11 cellular contexts compared by ENCODE assay signal in the genomic region with DNA sequence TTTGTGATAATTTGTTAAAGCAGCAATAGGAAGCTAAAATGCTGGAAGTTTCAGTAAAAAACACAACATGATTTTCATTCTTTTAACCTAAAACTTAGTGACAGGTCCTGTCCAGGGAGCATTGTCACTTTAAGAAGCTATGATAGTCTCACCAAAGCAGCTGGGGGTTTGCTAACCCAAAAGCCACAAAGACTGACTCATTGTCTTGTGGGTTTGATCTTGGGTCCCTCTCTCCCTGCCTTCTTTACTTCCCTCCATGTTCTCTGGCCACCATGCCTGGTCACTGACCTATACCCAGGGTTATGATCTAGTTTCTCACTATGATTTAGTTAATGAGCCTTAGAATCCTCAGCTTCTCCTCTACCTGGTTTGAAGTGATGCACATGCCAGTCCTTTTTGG.
DNase-seq lines count a peak whose midpoint lies in the region; ATAC-seq and TF ChIP-seq lines count a peak whose summit lies in the region.
"Had no signal": no experiment of that assay in that cellular context is flagged by ENCODE, and none has a peak within 500 bp of the region (broad histone marks: within the 10 kb centered on the region; RNA-seq: fewer than 3 reads in every experiment).

No MANE protein-coding gene starts in this region.

- H3K4me2 ChIP-seq in PC-9, result peak overlapping the region; percentile 32

- no peaks in the 10 kb centered on the region for H4K20me1 ChIP-seq in PC-9 (ENCODE audit: insufficient read depth)

- TF ChIP-seq CTCF in PC-9 (conservative IDR thresholded peaks at IDR 0.05) (no peak), gastrocnemius medialis (IDR thresholded peaks at IDR 0.05 in 4 of 5, conservative IDR thresholded peaks at IDR 0.05 in 1 of 5) (no peak)

- ATAC-seq in GM18907 (IDR thresholded peaks at IDR 0.05; ENCODE audit: unreplicated experiment) (peak; percentile 88), HG03039 (IDR thresholded peaks at IDR 0.05; ENCODE audit: unreplicated experiment) (peak; percentile 57), gastrocnemius medialis (no peak)
- ATAC-seq: body of pancreas had no signal

- peaks cover 4% of the 10 kb centered on the region; the same call in 1 of the 2 replicates for H3K9me2 ChIP-seq in PC-9 (ENCODE audit: insufficient read depth)

- in situ Hi-C loops in gastrocnemius medialis (cut with MboI; ENCODE audit: low sequenced_read_pairs in 4 of 4), result no loop called here

- POLR2A ChIA-PET in PC-9 (lab: Charles Lee; ENCODE audit: unreplicated experiment), result no interaction called here

- no peak overlapping the region for H3K4me3 ChIP-seq in PC-9
- no peak overlapping the region for H3K4me3 ChIP-seq in gastrocnemius medialis
- H3K4me3 ChIP-seq: body of pancreas had no signal

- no peaks in the 10 kb centered on the region for H3K79me2 ChIP-seq in PC-9 (ENCODE audit: low read depth)

- 0 out of 2 replicates have a peak, but pooled peaks cover 3% of the 10 kb centered on the region for H3F3A ChIP-seq in PC-9 (ENCODE audit: insufficient read depth, low read depth)

- no TSS peak for BruUV-seq in PC-9 (replicated peaks; lab: Mats Ljungman, UMichigan)

- DNase-seq in PC-9, result peak; percentile 19 to 64
- peak; percentile 64 for DNase-seq in kidney glomerular epithelial cell (lab: John Stamatoyannopoulos, UW)
- no peak for DNase-seq in gastrocnemius medialis
- no peak for DNase-seq in anterior cingulate cortex (lab: John Stamatoyannopoulos, UW)
- no peak for DNase-seq in Ammon's horn (ENCODE audit: low spot score)
- no peak for DNase-seq in substantia nigra (lab: John Stamatoyannopoulos, UW)
- DNase-seq: body of pancreas, islet precursor cell, T-helper 9 cell had no signal

- intact Hi-C loops in PC-9 (cut with micrococcal nuclease; ENCODE audit: unreplicated experiment), result no loop called here
- intact Hi-C loops in gastrocnemius medialis (cut with DNase I; ENCODE audit: low total_unique reads), result no loop called here

- CTCF ChIA-PET in PC-9 (lab: Charles Lee), result no interaction called here

- H3K36me3 ChIP-seq in PC-9 (ENCODE audit: low read depth) (no peaks in the 10 kb centered on the region), gastrocnemius medialis (no peaks in the 10 kb centered on the region)

- H3K27me3 ChIP-seq in PC-9 (ENCODE audit: insufficient read depth, low read depth) (no peaks in the 10 kb centered on the region), gastrocnemius medialis (no peaks in the 10 kb centered on the region)
- H3K27me3 ChIP-seq: body of pancreas had no signal

- peak overlapping the region; percentile 39; the same call in 1 of the 2 replicates for H2AFZ ChIP-seq in PC-9

- TF ChIP-seq POLR2A in gastrocnemius medialis (IDR thresholded peaks at IDR 0.05), result no peak

- H3K27ac ChIP-seq in PC-9 (no peak overlapping the region), gastrocnemius medialis (no peak overlapping the region), substantia nigra (ENCODE audit: low read depth, low read length, poor library complexity, severe bottlenecking) (no peak overlapping the region)
- H3K27ac ChIP-seq: body of pancreas had no signal

- H3K4me1 ChIP-seq in PC-9 (replicated peaks; ENCODE audit: insufficient read depth) (peaks cover 22% of the 10 kb centered on the region), gastrocnemius medialis (no peaks in the 10 kb centered on the region)
- H3K4me1 ChIP-seq: body of pancreas had no signal

- H3K9me3 ChIP-seq in PC-9 (ENCODE audit: insufficient read depth, low read depth), result 0 out of 2 replicates have a peak, but pooled peaks cover 6% of the 10 kb centered on the region
- H3K9me3 ChIP-seq in gastrocnemius medialis, result no peaks in the 10 kb centered on the region
- H3K9me3 ChIP-seq: body of pancreas had no signal

Comparison
In these comparisons a context has a peak if more than half of its experiments do, and no peak if none do; other contexts are left out.
1. ATAC-seq: peak in GM18907 (single experiment) and HG03039 (single experiment); none in gastrocnemius medialis (0 of 2).
2. DNase-seq: peak in PC-9 (2 of 2) and kidney glomerular epithelial cell (single experiment); none in gastrocnemius medialis (0 of 2), anterior cingulate cortex (0 of 58), Ammon's horn (single experiment) and substantia nigra (0 of 49).